13 cellular contexts compared by ENCODE assay signal in the genomic region with DNA sequence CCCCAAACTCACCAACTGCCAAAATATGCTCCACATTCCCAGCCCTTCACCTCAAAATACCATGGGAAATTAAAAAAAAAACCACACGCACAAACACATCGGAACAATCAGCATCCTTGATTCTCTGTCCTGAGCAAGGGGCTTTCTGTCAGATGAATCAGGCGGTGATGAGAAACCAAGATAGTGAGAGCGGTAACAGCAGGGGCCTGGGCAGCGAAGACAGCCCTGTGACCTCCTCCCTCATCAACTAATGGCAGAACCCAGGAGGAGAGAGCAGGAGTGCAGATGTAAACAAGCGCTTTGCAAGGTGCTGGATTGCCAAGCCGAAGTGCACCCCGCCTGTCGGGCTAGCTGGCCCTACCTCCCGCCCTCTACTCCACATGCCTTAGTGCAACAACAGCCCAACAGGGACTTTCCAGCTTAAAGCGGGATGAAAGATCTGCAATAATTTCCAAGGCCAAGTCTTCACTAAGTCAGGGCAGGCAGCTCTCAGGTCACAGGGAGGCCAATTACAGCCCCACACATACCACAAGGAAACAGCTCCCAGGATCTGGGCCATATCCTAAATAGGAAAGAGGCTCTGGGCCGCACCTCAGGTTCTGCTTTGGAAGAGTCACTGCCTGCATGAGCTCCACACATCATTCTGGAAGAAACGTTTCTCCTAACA.
DNase-seq lines count a peak whose midpoint lies in the region; ATAC-seq and TF ChIP-seq lines count a peak whose summit lies in the region.
"Had no signal": no experiment of that assay in that cellular context is flagged by ENCODE, and none has a peak within 500 bp of the region (broad histone marks: within the 10 kb centered on the region; RNA-seq: fewer than 3 reads in every experiment).

No MANE protein-coding gene starts in this region.

- peaks cover 2 to 7% of the 10 kb centered on the region in 2 donors for H3K36me3 ChIP-seq in ascending aorta
- no peaks in the 10 kb centered on the region for H3K36me3 ChIP-seq in CD8-positive, alpha-beta memory T cell (ENCODE audit: insufficient read depth, low read length)
- H3K36me3 ChIP-seq: WERI-Rb-1 had no signal

- peak overlapping the region; percentile 54 to 79 for H3K27ac ChIP-seq in ascending aorta
- no peak overlapping the region for H3K27ac ChIP-seq in CD8-positive, alpha-beta memory T cell (ENCODE audit: low read depth, low read length)
- H3K27ac ChIP-seq: WERI-Rb-1 had no signal

- H3K4me1 ChIP-seq in ascending aorta: peaks cover 0 to 21% of the 10 kb centered on the region in 2 donors
- peaks cover 9% of the 10 kb centered on the region for H3K4me1 ChIP-seq in CD8-positive, alpha-beta memory T cell (ENCODE audit: insufficient read depth, low read length)

- H3K4me3 ChIP-seq in ascending aorta: no peak overlapping the region
- H3K4me3 ChIP-seq in CD8-positive, alpha-beta memory T cell (ENCODE audit: low read length): no peak overlapping the region

- CTCF ChIA-PET in CD8-positive, alpha-beta memory T cell (lab: Charles Lee): no interaction called here

- H3K4me3 Mint-ChIP-seq in CD8-positive, alpha-beta memory T cell: no peak overlapping the region
- H3K4me3 Mint-ChIP-seq: natural killer cell treated with Interleukin-12 subunit alpha and Interleukin-12 subunit beta and Interleukin-15 and Interleukin-18, amount 100 ng/mL, for 72 hours had no signal

- peaks cover 0 to 16% (median 0%) of the 10 kb centered on the region in 3 donors for H3K36me3 Mint-ChIP-seq in CD8-positive, alpha-beta memory T cell
- H3K36me3 Mint-ChIP-seq: natural killer cell treated with Interleukin-12 subunit alpha and Interleukin-12 subunit beta and Interleukin-15 and Interleukin-18, amount 100 ng/mL, for 72 hours had no signal

- ATAC-seq in GM21528 (IDR thresholded peaks at IDR 0.05; ENCODE audit: low FRiP score, unreplicated experiment): no peak
- ATAC-seq: natural killer cell treated with Interleukin-12 subunit alpha and Interleukin-12 subunit beta and Interleukin-15 and Interleukin-18, amount 100 ng/mL, for 72 hours had no signal

- no peaks in the 10 kb centered on the region for H3K27me3 Mint-ChIP-seq in CD8-positive, alpha-beta memory T cell
- H3K27me3 Mint-ChIP-seq: natural killer cell treated with Interleukin-12 subunit alpha and Interleukin-12 subunit beta and Interleukin-15 and Interleukin-18, amount 100 ng/mL, for 72 hours had no signal

- DNase-seq in AG08395 (ENCODE audit: low spot score) (peak; percentile 36), ascending aorta (ENCODE audit: low spot score in 2 of 2) (no peak), iris pigment epithelial cell (ENCODE audit: low read depth) (peak; percentile 19), retina (peak; percentile 13), Ammon's horn (ENCODE audit: low spot score) (no peak), hepatic stellate cell (ENCODE audit: low spot score) (no peak)
- no peak for DNase-seq in CD8-positive, alpha-beta memory T cell
- DNase-seq: HCEC 1CT; SHP77; stimulated activated CD4-positive, alpha-beta T cell treated with anti-CD3 and anti-CD28 coated beads, Interleukin-4, amount 100 ng/mL, for 4 hours; WERI-Rb-1 had no signal

- POLR2A ChIA-PET in CD8-positive, alpha-beta memory T cell (lab: Charles Lee): no interaction called here

- TF ChIP-seq CTCF in ascending aorta (IDR thresholded peaks at IDR 0.05): no peak

- no peaks in the 10 kb centered on the region for H3K9me3 Mint-ChIP-seq in CD8-positive, alpha-beta memory T cell
- H3K9me3 Mint-ChIP-seq: natural killer cell treated with Interleukin-12 subunit alpha and Interleukin-12 subunit beta and Interleukin-15 and Interleukin-18, amount 100 ng/mL, for 72 hours had no signal

- no peaks in the 10 kb centered on the region for H3K27me3 ChIP-seq in ascending aorta
- no peaks in the 10 kb centered on the region for H3K27me3 ChIP-seq in CD8-positive, alpha-beta memory T cell (ENCODE audit: insufficient read depth, low read length, poor library complexity, severe bottlenecking)

- H3K4me1 Mint-ChIP-seq in CD8-positive, alpha-beta memory T cell: peaks cover 0 to 17% (median 11%) of the 10 kb centered on the region in 3 donors

- intact Hi-C loops in ascending aorta (cut with DNase I): no loop called here

- H3K9me3 ChIP-seq in ascending aorta: no peaks in the 10 kb centered on the region
- H3K9me3 ChIP-seq in CD8-positive, alpha-beta memory T cell (ENCODE audit: low read length): no peaks in the 10 kb centered on the region

- peak overlapping the region in 1 of 8 donors; percentile 33 for H3K27ac Mint-ChIP-seq in CD8-positive, alpha-beta memory T cell
- H3K27ac Mint-ChIP-seq: natural killer cell treated with Interleukin-12 subunit alpha and Interleukin-12 subunit beta and Interleukin-15 and Interleukin-18, amount 100 ng/mL, for 72 hours had no signal

Comparison
In these comparisons a context has a peak if more than half of its experiments do, and no peak if none do; other contexts are left out.
1. DNase-seq: peak in AG08395 (single experiment), iris pigment epithelial cell (single experiment) and retina (single experiment); none in ascending aorta (0 of 2), Ammon's horn (single experiment), hepatic stellate cell (single experiment) and CD8-positive, alpha-beta memory T cell (0 of 5).